ENCODE assay signal across 16 cellular contexts in the genomic region with DNA sequence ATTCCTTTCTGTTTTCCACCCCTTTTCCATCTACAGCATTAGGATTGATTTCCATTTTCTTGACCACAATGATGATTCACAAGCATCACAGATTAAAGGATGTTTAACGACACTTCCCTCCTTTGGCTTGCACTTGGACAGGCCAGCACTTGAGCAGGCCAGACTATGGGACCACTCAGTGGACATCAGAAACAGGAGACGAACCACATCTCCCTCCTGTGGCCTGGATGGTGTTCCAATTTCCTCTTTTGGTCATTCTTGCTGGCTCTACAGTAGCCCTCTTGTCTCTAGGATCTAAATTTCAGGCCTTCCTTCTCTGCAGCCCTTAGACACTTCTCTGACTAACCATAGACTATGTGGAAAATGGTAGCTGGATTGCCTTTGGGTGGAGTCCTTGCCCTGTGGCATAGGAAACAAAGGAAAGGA.
DNase-seq lines count a peak whose midpoint lies in the region; ATAC-seq, FAIRE-seq and TF ChIP-seq lines count a peak whose summit lies in the region.
"Had no signal": no experiment of that assay in that cellular context is flagged by ENCODE, and none has a peak within 500 bp of the region (broad histone marks: within the 10 kb centered on the region; RNA-seq: fewer than 3 reads in every experiment).

No MANE protein-coding gene starts in this region.

- no peak for DNase-seq in activated naive CD8-positive, alpha-beta T cell treated with anti-CD3 and anti-CD28 coated beads, Interleukin-2, amount 50 U/mL, for 24 hours
- DNase-seq in activated naive CD8-positive, alpha-beta T cell treated with anti-CD3 and anti-CD28 coated beads for 36 hours, result no peak
- peak; percentile 4 to 41 for DNase-seq in foreskin fibroblast
- peak; percentile 51 for DNase-seq in urothelium cell line (ENCODE audit: low spot score)
- DNase-seq in NCI-H2227 (lab: John Stamatoyannopoulos, UW; ENCODE audit: unreplicated experiment), result no peak
- no peak for DNase-seq in activated naive CD4-positive, alpha-beta T cell treated with anti-CD3 and anti-CD28 coated beads, Interleukin-2, amount 10 ng/mL, durations not matched to agents 7 days and 5 days
- DNase-seq: activated CD4-positive, alpha-beta T cell treated with anti-CD3 and anti-CD28 coated beads, Interleukin-2, amount 10 ng/mL, durations not matched to agents 24 days and 14 days; effector memory CD4-positive, alpha-beta T cell; NCI-H1105; NCI-H510A treated with DMSO at 0.1 percent for 48 hours had no signal

- no peak for TF ChIP-seq CTCF in foreskin fibroblast (IDR thresholded peaks at IDR 0.05; ENCODE audit: low read depth, low read length)

- FAIRE-seq in urothelium cell line (lab: Jason Lieb, UNC), result peak; percentile 68

- peak overlapping the region; percentile 25 for H3K27ac Mint-ChIP-seq in activated naive CD8-positive, alpha-beta T cell treated with anti-CD3 and anti-CD28 coated beads, Interleukin-2, amount 50 U/mL, for 24 hours
- no peak overlapping the region for H3K27ac Mint-ChIP-seq in activated naive CD8-positive, alpha-beta T cell treated with anti-CD3 and anti-CD28 coated beads for 36 hours
- H3K27ac Mint-ChIP-seq in activated naive CD4-positive, alpha-beta T cell treated with anti-CD3 and anti-CD28 coated beads, Interleukin-2, amount 10 ng/mL, durations not matched to agents 7 days and 5 days, result no peak overlapping the region
- H3K27ac Mint-ChIP-seq: activated CD4-positive, alpha-beta T cell treated with anti-CD3 and anti-CD28 coated beads, Interleukin-2, amount 10 ng/mL, durations not matched to agents 24 days and 14 days; natural killer cell treated with Interleukin-12 subunit alpha and Interleukin-12 subunit beta and Interleukin-15 and Interleukin-18, amount 100 ng/mL, for 72 hours had no signal

- peaks cover 1% of the 10 kb centered on the region for H3K9me3 Mint-ChIP-seq in activated naive CD8-positive, alpha-beta T cell treated with anti-CD3 and anti-CD28 coated beads, Interleukin-2, amount 50 U/mL, for 24 hours
- peaks cover 2% of the 10 kb centered on the region for H3K9me3 Mint-ChIP-seq in activated naive CD8-positive, alpha-beta T cell treated with anti-CD3 and anti-CD28 coated beads for 36 hours
- no peaks in the 10 kb centered on the region for H3K9me3 Mint-ChIP-seq in activated naive CD4-positive, alpha-beta T cell treated with anti-CD3 and anti-CD28 coated beads, Interleukin-2, amount 10 ng/mL, durations not matched to agents 7 days and 5 days
- H3K9me3 Mint-ChIP-seq: activated CD4-positive, alpha-beta T cell treated with anti-CD3 and anti-CD28 coated beads, Interleukin-2, amount 10 ng/mL, durations not matched to agents 24 days and 14 days; natural killer cell treated with Interleukin-12 subunit alpha and Interleukin-12 subunit beta and Interleukin-15 and Interleukin-18, amount 100 ng/mL, for 72 hours had no signal

- no peaks in the 10 kb centered on the region for H3K27me3 Mint-ChIP-seq in activated naive CD8-positive, alpha-beta T cell treated with anti-CD3 and anti-CD28 coated beads, Interleukin-2, amount 50 U/mL, for 24 hours
- H3K27me3 Mint-ChIP-seq in activated naive CD8-positive, alpha-beta T cell treated with anti-CD3 and anti-CD28 coated beads for 36 hours, result no peaks in the 10 kb centered on the region
- peaks cover 3% of the 10 kb centered on the region for H3K27me3 Mint-ChIP-seq in activated naive CD4-positive, alpha-beta T cell treated with anti-CD3 and anti-CD28 coated beads, Interleukin-2, amount 10 ng/mL, durations not matched to agents 7 days and 5 days

- no peak for ATAC-seq in activated naive CD8-positive, alpha-beta T cell treated with anti-CD3 and anti-CD28 coated beads, Interleukin-2, amount 50 U/mL, for 24 hours
- ATAC-seq in SK-N-SH treated with all-trans-retinoic acid at 6 μM for 48 hours, result peak; percentile 83
- ATAC-seq in HG02759 (IDR thresholded peaks at IDR 0.05; ENCODE audit: unreplicated experiment), result no peak
- ATAC-seq: natural killer cell treated with Interleukin-12 subunit alpha and Interleukin-12 subunit beta and Interleukin-15 and Interleukin-18, amount 100 ng/mL, for 72 hours; Panc1 had no signal

- CTCF ChIA-PET in activated naive CD4-positive, alpha-beta T cell treated with anti-CD3 and anti-CD28 coated beads, Interleukin-2, amount 10 ng/mL, durations not matched to agents 7 days and 5 days (lab: Charles Lee), result interaction anchor here (4.6 kb wide), 1 partner anchor 155 kb away, joined by 34 read pairs; no protein-coding TSS in a partner anchor

- no peaks in the 10 kb centered on the region for H3K4me1 Mint-ChIP-seq in activated naive CD8-positive, alpha-beta T cell treated with anti-CD3 and anti-CD28 coated beads, Interleukin-2, amount 50 U/mL, for 24 hours
- no peaks in the 10 kb centered on the region for H3K4me1 Mint-ChIP-seq in activated naive CD8-positive, alpha-beta T cell treated with anti-CD3 and anti-CD28 coated beads for 36 hours
- no peaks in the 10 kb centered on the region for H3K4me1 Mint-ChIP-seq in activated naive CD4-positive, alpha-beta T cell treated with anti-CD3 and anti-CD28 coated beads, Interleukin-2, amount 10 ng/mL, durations not matched to agents 7 days and 5 days
- H3K4me1 Mint-ChIP-seq: activated CD4-positive, alpha-beta T cell treated with anti-CD3 and anti-CD28 coated beads, Interleukin-2, amount 10 ng/mL, durations not matched to agents 24 days and 14 days had no signal

- no peak overlapping the region for H3K4me3 ChIP-seq in foreskin fibroblast (ENCODE audit: low read depth in 1 of 2, low read length in 2 of 2)
- H3K4me3 ChIP-seq: ascending aorta, skin epidermis had no signal

- no peaks in the 10 kb centered on the region for H3K36me3 Mint-ChIP-seq in activated naive CD8-positive, alpha-beta T cell treated with anti-CD3 and anti-CD28 coated beads, Interleukin-2, amount 50 U/mL, for 24 hours (ENCODE audit: low read depth)
- peaks cover 2% of the 10 kb centered on the region for H3K36me3 Mint-ChIP-seq in activated naive CD8-positive, alpha-beta T cell treated with anti-CD3 and anti-CD28 coated beads for 36 hours
- no peaks in the 10 kb centered on the region for H3K36me3 Mint-ChIP-seq in activated naive CD4-positive, alpha-beta T cell treated with anti-CD3 and anti-CD28 coated beads, Interleukin-2, amount 10 ng/mL, durations not matched to agents 7 days and 5 days
- H3K36me3 Mint-ChIP-seq: natural killer cell treated with Interleukin-12 subunit alpha and Interleukin-12 subunit beta and Interleukin-15 and Interleukin-18, amount 100 ng/mL, for 72 hours had no signal

- no peak overlapping the region for H3K4me3 Mint-ChIP-seq in activated naive CD8-positive, alpha-beta T cell treated with anti-CD3 and anti-CD28 coated beads, Interleukin-2, amount 50 U/mL, for 24 hours
- no peak overlapping the region for H3K4me3 Mint-ChIP-seq in activated naive CD8-positive, alpha-beta T cell treated with anti-CD3 and anti-CD28 coated beads for 36 hours
- H3K4me3 Mint-ChIP-seq in activated naive CD4-positive, alpha-beta T cell treated with anti-CD3 and anti-CD28 coated beads, Interleukin-2, amount 10 ng/mL, durations not matched to agents 7 days and 5 days, result no peak overlapping the region
- H3K4me3 Mint-ChIP-seq: activated CD4-positive, alpha-beta T cell treated with anti-CD3 and anti-CD28 coated beads, Interleukin-2, amount 10 ng/mL, durations not matched to agents 24 days and 14 days; natural killer cell treated with Interleukin-12 subunit alpha and Interleukin-12 subunit beta and Interleukin-15 and Interleukin-18, amount 100 ng/mL, for 72 hours had no signal

TF ChIP-seq in SK-N-SH treated with all-trans-retinoic acid at 6 μM for 48 hours, 23 proteins besides CTCF, POLR2A, EP300 and RAD21 (continues in another document):
- TF ChIP-seq ZNF70 (CRISPR knock-in tag; IDR thresholded peaks at IDR 0.05) (no peak), PPARA (CRISPR knock-in tag; IDR thresholded peaks at IDR 0.05; ENCODE audit: borderline replicate concordance) (no peak), TOX (CRISPR knock-in tag; IDR thresholded peaks at IDR 0.05; ENCODE audit: borderline replicate concordance) (no peak), ESRRG (CRISPR knock-in tag; IDR thresholded peaks at IDR 0.05) (no peak), TSHZ2 (CRISPR knock-in tag; IDR thresholded peaks at IDR 0.05) (no peak), ISL1 (CRISPR knock-in tag; IDR thresholded peaks at IDR 0.05) (no peak), BACH2 (CRISPR knock-in tag; IDR thresholded peaks at IDR 0.05; ENCODE audit: borderline replicate concordance) (no peak)
- TF ChIP-seq, protein P1, sequence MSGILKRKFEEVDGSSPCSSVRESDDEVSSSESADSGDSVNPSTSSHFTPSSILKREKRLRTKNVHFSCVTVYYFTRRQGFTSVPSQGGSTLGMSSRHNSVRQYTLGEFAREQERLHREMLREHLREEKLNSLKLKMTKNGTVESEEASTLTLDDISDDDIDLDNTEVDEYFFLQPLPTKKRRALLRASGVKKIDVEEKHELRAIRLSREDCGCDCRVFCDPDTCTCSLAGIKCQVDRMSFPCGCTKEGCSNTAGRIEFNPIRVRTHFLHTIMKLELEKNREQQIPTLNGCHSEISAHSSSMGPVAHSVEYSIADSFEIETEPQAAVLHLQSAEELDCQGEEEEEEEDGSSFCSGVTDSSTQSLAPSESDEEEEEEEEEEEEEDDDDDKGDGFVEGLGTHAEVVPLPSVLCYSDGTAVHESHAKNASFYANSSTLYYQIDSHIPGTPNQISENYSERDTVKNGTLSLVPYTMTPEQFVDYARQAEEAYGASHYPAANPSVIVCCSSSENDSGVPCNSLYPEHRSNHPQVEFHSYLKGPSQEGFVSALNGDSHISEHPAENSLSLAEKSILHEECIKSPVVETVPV (CRISPR knock-in tag; IDR thresholded peaks at IDR 0.05), result no peak

Comparison
In these comparisons a context has a peak if more than half of its experiments do, and no peak if none do; other contexts are left out.
1. DNase-seq: peak in foreskin fibroblast (2 of 2) and urothelium cell line (single experiment); none in activated naive CD8-positive, alpha-beta T cell treated with anti-CD3 and anti-CD28 coated beads, Interleukin-2, amount 50 U/mL, for 24 hours (single experiment), activated naive CD8-positive, alpha-beta T cell treated with anti-CD3 and anti-CD28 coated beads for 36 hours (single experiment), NCI-H2227 (single experiment) and activated naive CD4-positive, alpha-beta T cell treated with anti-CD3 and anti-CD28 coated beads, Interleukin-2, amount 10 ng/mL, durations not matched to agents 7 days and 5 days (single experiment).